ENCODE assay signal across 8 cellular contexts in the genomic region with DNA sequence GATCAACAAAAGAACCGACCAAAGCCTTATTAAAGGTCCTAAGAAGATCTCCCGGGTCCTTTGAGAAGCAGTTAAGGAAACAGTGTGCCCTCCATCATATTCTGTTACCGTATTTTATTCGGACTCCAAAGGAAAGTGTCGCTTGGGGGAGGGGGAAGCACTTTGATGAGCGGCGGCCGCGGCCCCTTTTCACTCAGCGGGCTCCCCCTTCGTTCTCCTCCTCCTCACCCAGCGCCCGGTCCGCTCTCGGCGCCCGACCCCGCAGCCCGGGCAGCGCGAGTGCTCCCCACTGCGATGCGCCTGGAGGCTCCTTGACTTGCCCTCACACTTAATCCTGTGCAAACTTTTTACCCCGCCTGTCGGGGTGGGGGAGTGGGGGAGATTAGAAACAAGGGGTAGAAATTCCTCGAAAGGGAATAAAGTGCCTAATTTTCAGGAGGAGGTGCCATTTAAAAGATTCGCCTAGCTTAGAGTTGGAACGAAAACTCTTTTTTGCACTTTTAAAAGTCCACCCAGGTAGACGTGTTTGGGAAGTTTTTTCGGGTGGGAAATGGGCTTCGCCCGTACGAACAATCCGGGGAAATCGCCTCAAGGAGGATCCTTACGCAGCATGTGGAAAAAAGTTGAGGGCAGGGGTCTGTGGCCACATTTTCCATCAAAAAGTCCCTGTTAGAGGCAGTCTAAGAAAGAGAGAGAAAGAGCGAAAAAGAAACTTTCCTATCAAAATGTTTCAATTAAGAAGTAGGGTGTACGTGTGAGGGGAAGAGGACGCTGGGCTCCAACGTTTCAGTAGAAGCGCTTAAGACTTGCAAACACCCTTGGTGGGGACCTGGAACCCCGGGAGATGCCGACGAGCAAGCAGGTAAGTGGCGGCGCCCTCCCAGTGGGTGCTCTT. TPM values are rescaled to one million over a fixed set of nuclear protein-coding genes. Genes with fewer than 3 reads are reported as not detected.
DNase-seq lines count a peak whose midpoint lies in the region; ATAC-seq, FAIRE-seq and TF ChIP-seq lines count a peak whose summit lies in the region.

No MANE protein-coding gene starts in this region.

- no peak overlapping the region for H3K27ac ChIP-seq in CD4-positive, alpha-beta T cell (ENCODE audit: low read depth, low read length)
- H3K27ac ChIP-seq in keratinocyte (ENCODE audit: control insufficient read depth, insufficient read depth, low read length) (peak overlapping the region; percentile 82), tibial nerve (no peak overlapping the region)

- peaks cover 7 to 12% of the 10 kb centered on the region in 2 experiments for H3K36me3 ChIP-seq in keratinocyte (ENCODE audit: control insufficient read depth in 2 of 2, extremely low read depth in 1 of 2, insufficient read depth in 2 of 2, low read length in 2 of 2)
- peaks cover 0 to 36% (median 0%) of the 10 kb centered on the region in 3 donors for H3K36me3 ChIP-seq in tibial nerve

- peak overlapping the region; percentile 89 for H3K4me3 Mint-ChIP-seq in CD4-positive, alpha-beta T cell
- H3K4me3 Mint-ChIP-seq in activated T-helper 17 cell treated with anti-CD3 and anti-CD28 coated beads, Interleukin-2, amount 50 U/mL, for 72 hours = peak overlapping the region; percentile 87

- H2AFZ ChIP-seq in keratinocyte (ENCODE audit: control insufficient read depth, low read length) = peak overlapping the region; percentile 59

- H3K9me3 ChIP-seq in CD4-positive, alpha-beta T cell (ENCODE audit: control insufficient read depth, low read length) = no peaks in the 10 kb centered on the region
- H3K9me3 ChIP-seq in keratinocyte (ENCODE audit: control insufficient read depth, low read depth, low read length) = no peaks in the 10 kb centered on the region
- peaks cover 0 to 26% (median 0%) of the 10 kb centered on the region in 4 donors for H3K9me3 ChIP-seq in tibial nerve

- H3K4me2 ChIP-seq in keratinocyte (ENCODE audit: control insufficient read depth, extremely low read depth, insufficient read depth, low read depth, low read length) = peak overlapping the region; percentile 100

- no peak for DNase-seq in CD4-positive, alpha-beta T cell
- DNase-seq in HT-29 (ENCODE audit: low spot score) (peak; percentile 26), keratinocyte (ENCODE audit: low read depth, low spot score) (no peak), tibial nerve (ENCODE audit: low spot score in 2 of 2) (no peak), activated gamma-delta T cell (lab: John Stamatoyannopoulos, UW) (no peak)

- POLR2A ChIA-PET in CD4-positive, alpha-beta T cell (lab: Charles Lee) = no interaction called here

- H3K27me3 Mint-ChIP-seq in CD4-positive, alpha-beta T cell = peaks cover 84% of the 10 kb centered on the region
- peaks cover 62% of the 10 kb centered on the region for H3K27me3 Mint-ChIP-seq in activated T-helper 17 cell treated with anti-CD3 and anti-CD28 coated beads, Interleukin-2, amount 50 U/mL, for 72 hours

- CTCF ChIA-PET in CD4-positive, alpha-beta T cell (lab: Charles Lee) = no interaction called here

- no peaks in the 10 kb centered on the region for H3K9me3 Mint-ChIP-seq in CD4-positive, alpha-beta T cell
- H3K9me3 Mint-ChIP-seq in activated T-helper 17 cell treated with anti-CD3 and anti-CD28 coated beads, Interleukin-2, amount 50 U/mL, for 72 hours = no peaks in the 10 kb centered on the region

- H3K9ac ChIP-seq in keratinocyte (ENCODE audit: control insufficient read depth, extremely low read depth, insufficient read depth, low read length) = peak overlapping the region; percentile 80

- dilution Hi-C loops in keratinocyte (cut with MboI; ENCODE audit: extremely low pct_ligation_motif_present, low sequenced_read_pairs) = no loop called here

- peaks cover 19% of the 10 kb centered on the region for H3K36me3 Mint-ChIP-seq in CD4-positive, alpha-beta T cell (ENCODE audit: low read depth)
- H3K36me3 Mint-ChIP-seq in activated T-helper 17 cell treated with anti-CD3 and anti-CD28 coated beads, Interleukin-2, amount 50 U/mL, for 72 hours (ENCODE audit: low read depth) = peaks cover 39% of the 10 kb centered on the region

- no peak for TF ChIP-seq POLR2A in tibial nerve (IDR thresholded peaks at IDR 0.05)

- H3K4me1 Mint-ChIP-seq in CD4-positive, alpha-beta T cell (ENCODE audit: low read depth) = peaks cover 60% of the 10 kb centered on the region
- H3K4me1 Mint-ChIP-seq in activated T-helper 17 cell treated with anti-CD3 and anti-CD28 coated beads, Interleukin-2, amount 50 U/mL, for 72 hours = peaks cover 18% of the 10 kb centered on the region

- peak overlapping the region; percentile 59 to 90 (median 85) for H3K4me3 ChIP-seq in keratinocyte (ENCODE audit: control insufficient read depth in 2 of 3, extremely low read depth in 1 of 3, insufficient read depth in 2 of 3, low read depth in 1 of 3, low read length in 3 of 3)
- H3K4me3 ChIP-seq in tibial nerve = peak overlapping the region; percentile 34 to 64 (median 46)

- intact Hi-C loops in CD4-positive, alpha-beta T cell (cut with DNase I, micrococcal nuclease) = no loop called here

- no peak for TF ChIP-seq EP300 in tibial nerve (IDR thresholded peaks at IDR 0.05)

- H3K27ac Mint-ChIP-seq in CD4-positive, alpha-beta T cell = no peak overlapping the region
- no peak overlapping the region for H3K27ac Mint-ChIP-seq in activated T-helper 17 cell treated with anti-CD3 and anti-CD28 coated beads, Interleukin-2, amount 50 U/mL, for 72 hours

- FAIRE-seq in keratinocyte (lab: Jason Lieb, UNC) = no peak

- H3K4me1 ChIP-seq in keratinocyte (ENCODE audit: control insufficient read depth, extremely low read depth, insufficient read depth, low read length) (peaks cover 23% of the 10 kb centered on the region), tibial nerve (peaks cover 0 to 53% (median 37%) of the 10 kb centered on the region in 4 donors)

- peaks cover 95% of the 10 kb centered on the region for H3K27me3 ChIP-seq in CD4-positive, alpha-beta T cell (ENCODE audit: control insufficient read depth, insufficient read depth, low read length)
- H3K27me3 ChIP-seq in keratinocyte (ENCODE audit: control insufficient read depth, extremely low read depth, insufficient read depth, low read length) (no peaks in the 10 kb centered on the region), tibial nerve (peaks cover 0 to 84% of the 10 kb centered on the region in 2 donors)

- TF ChIP-seq CTCF in CD4-positive, alpha-beta T cell (IDR thresholded peaks at IDR 0.05) = no peak
- no peak for TF ChIP-seq CTCF in keratinocyte (optimal IDR thresholded peaks at IDR 0.05 in 1 of 3, IDR thresholded peaks at IDR 0.05 in 1 of 3, conservative IDR thresholded peaks at IDR 0.05 in 1 of 3; ENCODE audit: extremely low read depth in 1 of 3, insufficient read depth in 2 of 3, low read length in 3 of 3)
- no peak for TF ChIP-seq CTCF in tibial nerve (IDR thresholded peaks at IDR 0.05)

- no peak for ATAC-seq in CD4-positive, alpha-beta T cell (ENCODE audit: poor library complexity)
- ATAC-seq in activated T-helper 17 cell treated with anti-CD3 and anti-CD28 coated beads, Interleukin-2, amount 50 U/mL, for 72 hours (replicated peaks) = no peak
- ATAC-seq in HG02588 (IDR thresholded peaks at IDR 0.05; ENCODE audit: unreplicated experiment) = no peak
- ATAC-seq in HG02840 (IDR thresholded peaks at IDR 0.05; ENCODE audit: low FRiP score, unreplicated experiment) = no peak

- H4K20me1 ChIP-seq in keratinocyte (ENCODE audit: control insufficient read depth, extremely low read depth, insufficient read depth, low read length) = no peaks in the 10 kb centered on the region

- peaks cover 15% of the 10 kb centered on the region for H3K79me2 ChIP-seq in keratinocyte (ENCODE audit: control insufficient read depth, insufficient read depth, low read length)

- H3K9me1 ChIP-seq in keratinocyte (ENCODE audit: control insufficient read depth, extremely low read depth, insufficient read depth, low read length) = no peaks in the 10 kb centered on the region

- WGBS in tibial nerve, 2 donors = 6 to 7% methylated on average over 46 of the region's 46 CpGs

RNA-seq across cellular contexts. Expression of a gene that starts 1.1 kb away (rescaled TPM):
- not detected for total RNA-seq in CD4-positive, alpha-beta T cell
- 4.6 and 5.6 TPM in 2 replicates for total RNA-seq in HT-29 (2014; rRNA removed; shearing (Covaris generic))
- not detected for total RNA-seq in activated T-helper 17 cell treated with anti-CD3 and anti-CD28 coated beads, Interleukin-2, amount 50 U/mL, for 72 hours
- polyA plus RNA-seq in keratinocyte = 0.22 to 0.54 TPM (median 0.28 TPM) in 3 replicates
- polyA plus RNA-seq in keratinocyte (2011; ENCODE audit: low read depth) = 0.55 TPM
- 0.26 and 0.35 TPM in 2 replicates for polyA plus RNA-seq in keratinocyte (2011; cell fraction: cytosol; rRNA removed)
- 2.1 and 3.3 TPM in 2 replicates for polyA plus RNA-seq in keratinocyte (2011; cell fraction: nucleus; rRNA removed)
- polyA plus RNA-seq in keratinocyte (2012; ENCODE audit: low replicate concordance) = 2.6 and 3.1 TPM in 2 replicates
- 0.10 to 1.0 TPM (median 0.20 TPM) in 3 replicates for polyA minus RNA-seq in keratinocyte
- polyA minus RNA-seq in keratinocyte (2011; cell fraction: cytosol; rRNA and poly(A)+ RNA removed) = 1.2 TPM
- 2.5 and 3.1 TPM in 2 replicates for polyA minus RNA-seq in keratinocyte (2011; cell fraction: nucleus; rRNA and poly(A)+ RNA removed)
- total RNA-seq in tibial nerve = not detected
